Comparison of ENCODE assay signal across 21 cellular contexts in genomic region chr12:2841056-2841455, GRCh38. TPM values are rescaled to one million over a fixed set of nuclear protein-coding genes. Genes with fewer than 3 reads are reported as not detected.
"Had no signal": no experiment of that assay in that cellular context is flagged by ENCODE, and none has a peak within 500 bp of the region (broad histone marks: within the 10 kb centered on the region; RNA-seq: fewer than 3 reads in every experiment).

No MANE protein-coding gene starts in this region.

- H3K27me3 ChIP-seq: brain microvascular endothelial cell, gastrocnemius medialis, left lung, transverse colon, vagina had no signal

- ATAC-seq: activated naive CD8-positive, alpha-beta T cell treated with anti-CD3 and anti-CD28 coated beads, Interleukin-2, amount 50 U/mL, for 24 hours; gastrocnemius medialis; left lung had no signal

- H3K9me3 ChIP-seq: gastrocnemius medialis, left lung, sigmoid colon, transverse colon, vagina had no signal

- DNase-seq: activated CD4-positive, alpha-beta T cell treated with anti-CD3 and anti-CD28 coated beads for 1 hour; activated CD8-positive, alpha-beta memory T cell treated with anti-CD3 and anti-CD28 coated beads for 24 hours; activated CD8-positive, alpha-beta memory T cell treated with anti-CD3 and anti-CD28 coated beads, Interleukin-2, amount 50 U/mL, for 48 hours; activated effector memory CD4-positive, alpha-beta T cell treated with Interleukin-2 at 50 U/mL for 16 hours; activated naive CD4-positive, alpha-beta T cell treated with anti-CD3 and anti-CD28 coated beads, Interleukin-2, amount 10 ng/mL, durations not matched to agents 7 days and 5 days; activated naive CD8-positive, alpha-beta T cell treated with anti-CD3 and anti-CD28 coated beads, Interleukin-2, amount 50 U/mL, for 24 hours; activated T-cell treated with anti-CD3 and anti-CD28 coated beads, Interleukin-2, amount 50 U/mL, for 48 hours; brain microvascular endothelial cell; effector CD4-positive, alpha-beta T cell; gastrocnemius medialis; kidney; left lung; mammary epithelial cell; midbrain; sigmoid colon; stimulated activated naive CD4-positive, alpha-beta T cell; transverse colon; WERI-Rb-1 had no signal

- H3K36me3 ChIP-seq: brain microvascular endothelial cell, gastrocnemius medialis, transverse colon, vagina, WERI-Rb-1 had no signal

- H3K4me1 ChIP-seq: gastrocnemius medialis, left lung, transverse colon, vagina had no signal

- H3K27ac ChIP-seq: brain microvascular endothelial cell, gastrocnemius medialis, left lung, transverse colon, vagina, WERI-Rb-1 had no signal

- H3K4me3 ChIP-seq: gastrocnemius medialis, left lung, sigmoid colon, transverse colon, vagina had no signal

RNA-seq across cellular contexts. Expression of gene NRIP2, which starts 6.2 kb away (rescaled TPM):
- total RNA-seq: mammary epithelial cell, renal cortical epithelial cell had no signal

RNA-seq across cellular contexts. Expression of gene TEX52, which starts 15.8 kb away (rescaled TPM):
- total RNA-seq: kidney, left lung, mammary epithelial cell, renal cortical epithelial cell, sigmoid colon, subcutaneous adipose tissue, transverse colon, vagina had no signal
